In genomic region chr7:106367018-106367420, GRCh38 we compare ENCODE assay signal across 11 cellular contexts.
A peak's percentile ranks its signal among the peaks of the same experiment; 100 is the strongest.
DNase-seq lines count a peak whose midpoint lies in the region; ATAC-seq, FAIRE-seq and TF ChIP-seq lines count a peak whose summit lies in the region.
"Had no signal": no experiment of that assay in that cellular context is flagged by ENCODE, and none has a peak within 500 bp of the region (broad histone marks: within the 10 kb centered on the region; RNA-seq: fewer than 3 reads in every experiment).

No MANE protein-coding gene starts in this region.

- H3K27ac ChIP-seq in transverse colon (no peak overlapping the region), kidney (ENCODE audit: low read depth in 2 of 2, low read length in 2 of 2) (no peak overlapping the region)
- H3K27ac ChIP-seq: KMS-11 had no signal

- no peaks in the 10 kb centered on the region for H3K9me3 Mint-ChIP-seq in activated CD4-positive, alpha-beta memory T cell treated with anti-CD3 and anti-CD28 coated beads for 36 hours
- H3K9me3 Mint-ChIP-seq in activated CD4-positive, alpha-beta memory T cell treated with anti-CD3 and anti-CD28 coated beads, Interleukin-2, amount 10 ng/mL, durations not matched to agents 7 days and 5 days, result peaks cover 5% of the 10 kb centered on the region
- H3K9me3 Mint-ChIP-seq in stimulated activated naive B cell treated with anti-CD40 and anti-IgM and Interleukin-4, amounts not matched to agents 10 μg/mL and 1 μg/mL and 100 μg/mL, for 72 hours, result no peaks in the 10 kb centered on the region

- intact Hi-C loops in activated CD4-positive, alpha-beta memory T cell treated with anti-CD3 and anti-CD28 coated beads for 36 hours (cut with micrococcal nuclease), result loop anchor here (1.0 to 5.0 kb wide), 9 partner anchors 18 to 190 kb away; no protein-coding TSS in a partner anchor
- intact Hi-C loops in transverse colon (cut with DNase I; ENCODE audit: low total_unique reads), result no loop called here
- intact Hi-C loops in kidney (cut with DNase I), result no loop called here

- H3K4me3 ChIP-seq in transverse colon (no peak overlapping the region), kidney (ENCODE audit: low read length in 2 of 2) (no peak overlapping the region)

- peak; percentile 9 for DNase-seq in activated CD4-positive, alpha-beta memory T cell treated with anti-CD3 and anti-CD28 coated beads for 36 hours
- DNase-seq in activated CD4-positive, alpha-beta memory T cell treated with anti-CD3 and anti-CD28 coated beads, Interleukin-2, amount 10 ng/mL, durations not matched to agents 7 days and 5 days, result no peak
- peak; percentile 4 for DNase-seq in NCI-H2227 treated with DMSO at 0.1 percent for 48 hours (lab: John Stamatoyannopoulos, UW)
- peak; percentile 52 for DNase-seq in dermis blood vessel endothelial cell
- DNase-seq in stimulated activated naive B cell treated with anti-CD40 and anti-IgM and Interleukin-4, amounts not matched to agents 10 μg/mL and 1 μg/mL and 100 μg/mL, for 72 hours, result no peak
- no peak for DNase-seq in transverse colon
- no peak for DNase-seq in NCI-H1105 treated with DMSO at 0.1 percent for 48 hours (lab: John Stamatoyannopoulos, UW)
- no peak for DNase-seq in kidney

- CTCF ChIA-PET in activated CD4-positive, alpha-beta memory T cell treated with anti-CD3 and anti-CD28 coated beads for 36 hours (lab: Charles Lee), result interaction anchor here (0.7 to 1.2 kb wide), 3 partner anchors 9 to 82 kb away, joined by 3 to 5 read pairs (median 4); partner anchors contain the start of gene NAMPT
- CTCF ChIA-PET in activated CD4-positive, alpha-beta memory T cell treated with anti-CD3 and anti-CD28 coated beads, Interleukin-2, amount 10 ng/mL, durations not matched to agents 7 days and 5 days (lab: Charles Lee), result interaction anchor here (1.2 kb wide), 1 partner anchor 85 kb away, joined by 3 read pairs; no protein-coding TSS in a partner anchor

- peaks cover 45% of the 10 kb centered on the region for H3K4me1 Mint-ChIP-seq in activated CD4-positive, alpha-beta memory T cell treated with anti-CD3 and anti-CD28 coated beads for 36 hours (ENCODE audit: low read depth)
- H3K4me1 Mint-ChIP-seq in activated CD4-positive, alpha-beta memory T cell treated with anti-CD3 and anti-CD28 coated beads, Interleukin-2, amount 10 ng/mL, durations not matched to agents 7 days and 5 days, result peaks cover 10% of the 10 kb centered on the region
- H3K4me1 Mint-ChIP-seq in stimulated activated naive B cell treated with anti-CD40 and anti-IgM and Interleukin-4, amounts not matched to agents 10 μg/mL and 1 μg/mL and 100 μg/mL, for 72 hours, result peaks cover 5 to 14% of the 10 kb centered on the region in 2 donors

- peaks cover 18% of the 10 kb centered on the region for H3K27me3 Mint-ChIP-seq in activated CD4-positive, alpha-beta memory T cell treated with anti-CD3 and anti-CD28 coated beads for 36 hours
- H3K27me3 Mint-ChIP-seq in activated CD4-positive, alpha-beta memory T cell treated with anti-CD3 and anti-CD28 coated beads, Interleukin-2, amount 10 ng/mL, durations not matched to agents 7 days and 5 days, result peaks cover 22% of the 10 kb centered on the region
- H3K27me3 Mint-ChIP-seq in stimulated activated naive B cell treated with anti-CD40 and anti-IgM and Interleukin-4, amounts not matched to agents 10 μg/mL and 1 μg/mL and 100 μg/mL, for 72 hours, result peaks cover 8 to 17% of the 10 kb centered on the region in 2 donors

- no peak for TF ChIP-seq EP300 in transverse colon (IDR thresholded peaks at IDR 0.05; ENCODE audit: low read depth)

- WGBS in transverse colon (ENCODE audit: low coverage in 1 of 2), 2 donors, result 60 to 70% methylated on average over 1 to 3 of the region's 3 CpGs

- in situ Hi-C loops in transverse colon (cut with MboI; ENCODE audit: low pct_ligation_motif_present in 1 of 4, low pct_unique_long_range_greater_than_20kb in 1 of 4, low sequenced_read_pairs in 3 of 4), result no loop called here

- H3K36me3 ChIP-seq in transverse colon (no peaks in the 10 kb centered on the region), kidney (ENCODE audit: control insufficient read depth in 1 of 2, insufficient read depth in 2 of 2, low read length in 2 of 2) (no peaks in the 10 kb centered on the region)

- H3K4me1 ChIP-seq in transverse colon, result peaks cover 0 to 10% (median 7%) of the 10 kb centered on the region in 4 donors
- no peaks in the 10 kb centered on the region for H3K4me1 ChIP-seq in kidney (ENCODE audit: control insufficient read depth in 1 of 2, insufficient read depth in 1 of 2, low read depth in 1 of 2, low read length in 2 of 2)

- no peak overlapping the region for H3K4me3 Mint-ChIP-seq in activated CD4-positive, alpha-beta memory T cell treated with anti-CD3 and anti-CD28 coated beads for 36 hours
- H3K4me3 Mint-ChIP-seq in activated CD4-positive, alpha-beta memory T cell treated with anti-CD3 and anti-CD28 coated beads, Interleukin-2, amount 10 ng/mL, durations not matched to agents 7 days and 5 days, result no peak overlapping the region
- H3K4me3 Mint-ChIP-seq in stimulated activated naive B cell treated with anti-CD40 and anti-IgM and Interleukin-4, amounts not matched to agents 10 μg/mL and 1 μg/mL and 100 μg/mL, for 72 hours, result no peak overlapping the region

- no peaks in the 10 kb centered on the region for H3K27me3 ChIP-seq in transverse colon

- H3K9me3 ChIP-seq in transverse colon (no peaks in the 10 kb centered on the region), kidney (ENCODE audit: control insufficient read depth in 1 of 2, low read length in 2 of 2) (no peaks in the 10 kb centered on the region)

- POLR2A ChIA-PET in activated CD4-positive, alpha-beta memory T cell treated with anti-CD3 and anti-CD28 coated beads for 36 hours (lab: Charles Lee), result interaction anchor here (1.3 to 2.2 kb wide), 2 partner anchors 21 to 82 kb away, joined by 3 to 9 read pairs; partner anchors contain the start of gene NAMPT
- POLR2A ChIA-PET in activated CD4-positive, alpha-beta memory T cell treated with anti-CD3 and anti-CD28 coated beads, Interleukin-2, amount 10 ng/mL, durations not matched to agents 7 days and 5 days (lab: Charles Lee), result no interaction called here

- peak in 1 of 5 experiments; percentile 15 for TF ChIP-seq CTCF in transverse colon (IDR thresholded peaks at IDR 0.05)
- no peak for TF ChIP-seq CTCF in kidney (IDR thresholded peaks at IDR 0.05; ENCODE audit: borderline replicate concordance, extremely low read depth, insufficient read depth)

- TF ChIP-seq POLR2A in transverse colon (IDR thresholded peaks at IDR 0.05), result no peak

- H3K27ac Mint-ChIP-seq in activated CD4-positive, alpha-beta memory T cell treated with anti-CD3 and anti-CD28 coated beads for 36 hours, result peak overlapping the region; percentile 64
- no peak overlapping the region for H3K27ac Mint-ChIP-seq in activated CD4-positive, alpha-beta memory T cell treated with anti-CD3 and anti-CD28 coated beads, Interleukin-2, amount 10 ng/mL, durations not matched to agents 7 days and 5 days
- no peak overlapping the region for H3K27ac Mint-ChIP-seq in stimulated activated naive B cell treated with anti-CD40 and anti-IgM and Interleukin-4, amounts not matched to agents 10 μg/mL and 1 μg/mL and 100 μg/mL, for 72 hours

- peak; percentile 80 to 88 for ATAC-seq in stimulated activated naive B cell treated with anti-CD40 and anti-IgM and Interleukin-4, amounts not matched to agents 10 μg/mL and 1 μg/mL and 100 μg/mL, for 72 hours (replicated peaks)

- H3K9ac ChIP-seq in kidney (ENCODE audit: low read length in 2 of 2), result no peak overlapping the region
- H3K9ac ChIP-seq: KMS-11 had no signal

- no peaks in the 10 kb centered on the region for H3K36me3 Mint-ChIP-seq in activated CD4-positive, alpha-beta memory T cell treated with anti-CD3 and anti-CD28 coated beads for 36 hours
- H3K36me3 Mint-ChIP-seq in activated CD4-positive, alpha-beta memory T cell treated with anti-CD3 and anti-CD28 coated beads, Interleukin-2, amount 10 ng/mL, durations not matched to agents 7 days and 5 days (ENCODE audit: low read depth), result peaks cover 2% of the 10 kb centered on the region
- H3K36me3 Mint-ChIP-seq in stimulated activated naive B cell treated with anti-CD40 and anti-IgM and Interleukin-4, amounts not matched to agents 10 μg/mL and 1 μg/mL and 100 μg/mL, for 72 hours, result no peaks in the 10 kb centered on the region

- FAIRE-seq in kidney (lab: Jason Lieb, UNC), result no peak
- FAIRE-seq: astrocyte, G401.6 had no signal

Comparison
In these comparisons a context has a peak if more than half of its experiments do, and no peak if none do; other contexts are left out.
1. DNase-seq: peak in activated CD4-positive, alpha-beta memory T cell treated with anti-CD3 and anti-CD28 coated beads for 36 hours (single experiment), NCI-H2227 treated with DMSO at 0.1 percent for 48 hours (single experiment) and dermis blood vessel endothelial cell (single experiment); none in activated CD4-positive, alpha-beta memory T cell treated with anti-CD3 and anti-CD28 coated beads, Interleukin-2, amount 10 ng/mL, durations not matched to agents 7 days and 5 days (single experiment), stimulated activated naive B cell treated with anti-CD40 and anti-IgM and Interleukin-4, amounts not matched to agents 10 μg/mL and 1 μg/mL and 100 μg/mL, for 72 hours (single experiment), transverse colon (single experiment), NCI-H1105 treated with DMSO at 0.1 percent for 48 hours (single experiment) and kidney (single experiment).